ENCODE assay signal across 23 cellular contexts in the genomic region with DNA sequence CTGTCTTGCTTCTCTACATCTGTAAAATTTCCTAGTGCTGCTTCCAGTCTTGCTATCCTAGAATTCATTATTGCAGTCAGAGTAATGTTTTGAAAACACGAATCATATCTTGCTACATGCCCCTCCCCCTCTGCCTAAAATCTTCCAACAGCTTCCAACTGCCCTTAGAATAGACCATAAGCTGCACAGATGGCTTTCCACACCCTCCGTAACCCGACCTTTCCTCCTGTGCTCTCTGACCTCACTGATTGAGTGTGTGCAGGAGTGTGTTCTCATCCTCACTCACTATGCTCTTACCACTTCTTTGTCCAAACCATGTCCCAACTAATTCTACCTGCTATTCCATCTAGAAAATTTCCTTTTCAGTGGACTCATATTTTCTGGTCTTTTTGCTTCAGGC.
"Had no signal": no experiment of that assay in that cellular context is flagged by ENCODE, and none has a peak within 500 bp of the region (broad histone marks: within the 10 kb centered on the region; RNA-seq: fewer than 3 reads in every experiment).

No MANE protein-coding gene starts in this region.

- H3K36me3 ChIP-seq: ascending aorta, brain microvascular endothelial cell, pancreas had no signal

- DNase-seq: activated CD4-positive, alpha-beta T cell treated with anti-CD3 and anti-CD28 coated beads, Interleukin-2, amount 10 ng/mL, durations not matched to agents 7 days and 5 days; activated CD4-positive, CD25-positive, alpha-beta regulatory T cell treated with anti-CD3 and anti-CD28 coated beads, Interleukin-2, amount 50 U/mL, for 72 hours; activated CD8-positive, alpha-beta memory T cell treated with anti-CD3 and anti-CD28 coated beads, Interleukin-2, amount 10 ng/mL, durations not matched to agents 7 days and 5 days; activated CD8-positive, alpha-beta T cell treated with anti-CD3 and anti-CD28 coated beads for 36 hours; activated gamma-delta T cell treated with Interleukin-2 at 50 U/mL for 16 hours; activated T-cell treated with anti-CD3 and anti-CD28 coated beads for 4 hours; brain microvascular endothelial cell; caudate nucleus; effector CD4-positive, alpha-beta T cell; foreskin keratinocyte; hippocampal formation; pancreas; psoas muscle; right cardiac atrium; stimulated activated CD4-positive, alpha-beta T cell treated with anti-CD3 and anti-CD28 coated beads, Interleukin-2, amount 100 ng/mL, for 24 hours; T-cell; testis had no signal

- H3K27me3 ChIP-seq: ascending aorta, brain microvascular endothelial cell, pancreas, testis had no signal

- H3K9me3 ChIP-seq: ascending aorta, pancreas, psoas muscle, testis had no signal

- H3K4me1 ChIP-seq: ascending aorta, foreskin keratinocyte, pancreas, testis had no signal

- H3K4me3 ChIP-seq: ascending aorta, pancreas, psoas muscle, skin epidermis, testis had no signal

- FAIRE-seq: endometrium, pancreas had no signal

- ATAC-seq: activated CD8-positive, alpha-beta memory T cell treated with anti-CD3 and anti-CD28 coated beads, Interleukin-2, amount 10 ng/mL, durations not matched to agents 7 days and 5 days; activated CD8-positive, alpha-beta T cell treated with anti-CD3 and anti-CD28 coated beads for 36 hours; activated naive CD4-positive, alpha-beta T cell treated with anti-CD3 and anti-CD28 coated beads, Interleukin-2, amount 50 U/mL, for 72 hours; foreskin keratinocyte; pancreas; right cardiac atrium; stimulated activated memory B cell treated with anti-CD40 and anti-IgM and Interleukin-4, amounts not matched to agents 10 μg/mL and 1 μg/mL and 100 μg/mL, for 72 hours; T-cell had no signal

- H3K27ac ChIP-seq: ascending aorta, brain microvascular endothelial cell, foreskin keratinocyte, pancreas, psoas muscle, skin epidermis, testis, VCaP had no signal
